Comparison of ENCODE assay signal across 7 cellular contexts in the genomic region with DNA sequence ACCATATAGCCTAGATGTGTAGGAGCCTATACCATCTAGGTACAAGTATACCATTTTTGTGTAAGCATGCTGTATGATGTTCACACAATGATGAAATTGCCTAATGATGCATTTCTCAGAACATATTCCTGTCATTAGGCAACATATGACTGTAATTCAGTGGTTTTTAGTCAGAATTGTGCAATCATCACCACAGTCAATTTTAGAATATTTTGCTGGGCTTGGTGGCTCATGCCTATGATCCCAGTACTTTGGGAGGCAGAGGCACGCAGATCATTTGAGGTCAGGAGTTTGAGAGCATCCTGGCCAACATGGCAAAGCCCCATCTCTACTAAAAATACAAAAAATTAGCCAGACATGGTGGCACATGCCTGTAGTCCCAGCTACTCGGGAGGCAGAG. TPM values are rescaled to one million over a fixed set of nuclear protein-coding genes. Genes with fewer than 3 reads are reported as not detected.
DNase-seq lines count a peak whose midpoint lies in the region; ATAC-seq and TF ChIP-seq lines count a peak whose summit lies in the region.
"Not testable (repeated sequence)": the region's sequence is repeated elsewhere in the genome, so short reads cannot be mapped to it uniquely, and the experiment has no call there.

No MANE protein-coding gene starts in this region.

- peak; percentile 83 for ATAC-seq in left lung
- ATAC-seq in gastrocnemius medialis, result peak; percentile 68 to 82

- H3K4me1 ChIP-seq in left lung (peaks cover 7 to 76% of the 10 kb centered on the region in 2 donors), gastrocnemius medialis (peaks cover 54 to 65% of the 10 kb centered on the region in 2 donors)

- H3K27ac ChIP-seq in left lung (peak overlapping the region; percentile 14 to 72), gastrocnemius medialis (peak overlapping the region; percentile 55 to 63 (median 60))

- not testable (repeated sequence) for TF ChIP-seq POLR2A in gastrocnemius medialis (IDR thresholded peaks at IDR 0.05)

- not testable (repeated sequence) for H3K4me3 ChIP-seq in MG63; fibroblast of mammary gland (ENCODE audit: control insufficient read depth, low read depth, low read length); left lung; gastrocnemius medialis

- H3K36me3 Mint-ChIP-seq in T-helper 1 cell treated with Interleukin-12 subunit alpha and Interleukin-12 subunit beta and Interleukin-4 antibody, amounts not matched to agents 30 μg/mL and 1 μg/mL, for 36 hours (ENCODE audit: low read depth), result not testable (repeated sequence)

- peak overlapping the region; percentile 49 for H3K27ac Mint-ChIP-seq in T-helper 1 cell treated with Interleukin-12 subunit alpha and Interleukin-12 subunit beta and Interleukin-4 antibody, amounts not matched to agents 30 μg/mL and 1 μg/mL, for 36 hours

- not testable (repeated sequence) for H3K36me3 ChIP-seq in MG63, left lung, gastrocnemius medialis

- not testable (repeated sequence) for H3K9me3 Mint-ChIP-seq in T-helper 1 cell treated with Interleukin-12 subunit alpha and Interleukin-12 subunit beta and Interleukin-4 antibody, amounts not matched to agents 30 μg/mL and 1 μg/mL, for 36 hours

- H3K9me3 ChIP-seq in MG63, left lung, gastrocnemius medialis: not testable (repeated sequence)

- H3K27me3 Mint-ChIP-seq in T-helper 1 cell treated with Interleukin-12 subunit alpha and Interleukin-12 subunit beta and Interleukin-4 antibody, amounts not matched to agents 30 μg/mL and 1 μg/mL, for 36 hours (ENCODE audit: low read depth), result not testable (repeated sequence)

- not testable (repeated sequence) for H3K27me3 ChIP-seq in MG63, left lung, gastrocnemius medialis

- intact Hi-C loops in left lung (cut with DNase I); gastrocnemius medialis (cut with DNase I; ENCODE audit: low total_unique reads): not testable (repeated sequence)

- not testable (repeated sequence) for TF ChIP-seq CTCF in fibroblast of mammary gland (conservative IDR thresholded peaks at IDR 0.05; ENCODE audit: control insufficient read depth, insufficient read depth, low read depth, low read length); left lung (IDR thresholded peaks at IDR 0.05); gastrocnemius medialis (IDR thresholded peaks at IDR 0.05 in 4 of 5, conservative IDR thresholded peaks at IDR 0.05 in 1 of 5)

- DNase-seq in GM04504 (ENCODE audit: low read depth) (peak; percentile 91), MG63 (peak; percentile 10), amniotic epithelial cell (ENCODE audit: low read depth) (peak; percentile 94), fibroblast of mammary gland (ENCODE audit: low read depth) (peak; percentile 96), gastrocnemius medialis (peak in 1 of 2 donors; percentile 35)
- not testable (repeated sequence) for DNase-seq in left lung

- in situ Hi-C loops in gastrocnemius medialis (cut with MboI; ENCODE audit: low sequenced_read_pairs in 4 of 4), result not testable (repeated sequence)

- H3K4me1 Mint-ChIP-seq in T-helper 1 cell treated with Interleukin-12 subunit alpha and Interleukin-12 subunit beta and Interleukin-4 antibody, amounts not matched to agents 30 μg/mL and 1 μg/mL, for 36 hours (ENCODE audit: low read depth), result peaks cover 29% of the 10 kb centered on the region

- H3K4me3 Mint-ChIP-seq in T-helper 1 cell treated with Interleukin-12 subunit alpha and Interleukin-12 subunit beta and Interleukin-4 antibody, amounts not matched to agents 30 μg/mL and 1 μg/mL, for 36 hours, result not testable (repeated sequence)

RNA-seq across cellular contexts. Expression of gene UBE2R2, which starts 19.3 kb away (rescaled TPM):
- 15.1 and 16.5 TPM in 2 replicates for total RNA-seq in MG63 (2014; rRNA removed; shearing (Covaris generic); ENCODE audit: low replicate concordance)
- total RNA-seq in left lung (10 to 100 TPM; 34.0 to 37.5 TPM), gastrocnemius medialis (10 to 100 TPM; 32.5 to 47.3 (median 41.9) TPM)

RNA-seq across cellular contexts. Expression of gene PRSS3, which starts 40.9 kb away (rescaled TPM):
- total RNA-seq in MG63 (2014; rRNA removed; shearing (Covaris generic); ENCODE audit: low replicate concordance), result not detected in 2 replicates
- total RNA-seq in left lung, result under 1 TPM in 1 of 2 donors, not detected in 1; 0.34 TPM
- under 1 TPM in 1 of 4 donors, not detected in 3; 0.46 TPM for total RNA-seq in gastrocnemius medialis
